Comparison of ENCODE assay signal across 8 cellular contexts in genomic region chr1:227318003-227318851, GRCh38. TPM values are rescaled to one million over a fixed set of nuclear protein-coding genes. Genes with fewer than 3 reads are reported as not detected.
DNase-seq lines count a peak whose midpoint lies in the region; ATAC-seq and TF ChIP-seq lines count a peak whose summit lies in the region.

Gene CDC42BPA, minus strand, starts transcription at chr1:227318492. Its CDS starts 1,310 bp downstream, at chr1:227317182.

- WGBS in sigmoid colon, 2 donors: 1% methylated on average over 100 of the region's 100 CpGs

- peak within 1 kb of the TSS; percentile 60 for H3K4me3 ChIP-seq in BJ (ENCODE audit: low read depth, low read length)
- H3K4me3 ChIP-seq in cardiac fibroblast (replicated peaks in 1 of 2; ENCODE audit: low read depth in 2 of 2, low read length in 2 of 2): peak within 1 kb of the TSS; percentile 69 to 80
- peak within 1 kb of the TSS; percentile 65 to 96 (median 85) for H3K4me3 ChIP-seq in sigmoid colon

- H3K36me3 ChIP-seq in BJ (ENCODE audit: control insufficient read depth, insufficient read depth, low read length) (no peaks in the 10 kb centered on the region), sigmoid colon (no peaks in the 10 kb centered on the region)

- CTCF ChIA-PET in BJ (lab: Yijun Ruan, JAX): interaction anchor here (1.1 to 1.9 kb wide), 3 partner anchors 11 to 100 kb away, joined by 3 to 10 read pairs (median 3); no protein-coding TSS in a partner anchor

- peak; percentile 38 to 55 for TF ChIP-seq POLR2A in sigmoid colon (IDR thresholded peaks at IDR 0.05)

- TF ChIP-seq EP300 in sigmoid colon (IDR thresholded peaks at IDR 0.05): no peak

- H3K27me3 ChIP-seq in BJ (ENCODE audit: control insufficient read depth, insufficient read depth, low read length): no peaks in the 10 kb centered on the region
- H3K27me3 ChIP-seq in sigmoid colon: no peaks in the 10 kb centered on the region

- peaks cover 0 to 23% (median 11%) of the 10 kb centered on the region in 4 donors for H3K4me1 ChIP-seq in sigmoid colon

- peak; percentile 62 for DNase-seq in BJ (ENCODE audit: low read depth)
- peak; percentile 87 for DNase-seq in NCI-H1092 (lab: John Stamatoyannopoulos, UW)
- DNase-seq in T1000 (lab: John Stamatoyannopoulos, UW): peak; percentile 76
- peak; percentile 87 to 95 for DNase-seq in cardiac fibroblast (ENCODE audit: low read depth in 2 of 2)
- DNase-seq in iPS-NIHi11 (ENCODE audit: low spot score): peak; percentile 91
- DNase-seq in sigmoid colon: peak; percentile 94

- intact Hi-C loops in sigmoid colon (cut with DNase I): loop anchor here (2.0 to 10.0 kb wide), 5 partner anchors 111 to 629 kb away; partner anchors contain the start of gene WNT9A

- H3K9me3 ChIP-seq in sigmoid colon: no peaks in the 10 kb centered on the region

- POLR2A ChIA-PET in BJ (lab: Charles Lee): no interaction called here

- TF ChIP-seq CTCF in BJ (IDR thresholded peaks at IDR 0.05; ENCODE audit: insufficient read depth, low read depth, low read length): no peak
- TF ChIP-seq CTCF in cardiac fibroblast (IDR thresholded peaks at IDR 0.05; ENCODE audit: low read depth, low read length): no peak
- TF ChIP-seq CTCF in sigmoid colon (IDR thresholded peaks at IDR 0.05): no peak

- ATAC-seq in GM19452 (IDR thresholded peaks at IDR 0.05; ENCODE audit: unreplicated experiment): peak; percentile 47
- no peak for ATAC-seq in GM21825 (IDR thresholded peaks at IDR 0.05; ENCODE audit: unreplicated experiment)

- peak within 1 kb of the TSS; percentile 86 to 97 (median 96) for H3K27ac ChIP-seq in sigmoid colon

RNA-seq across cellular contexts. Expression of gene CDC42BPA, which starts in this region (rescaled TPM):
- polyA plus RNA-seq in BJ (2011; rRNA removed): 17.9 and 24.8 TPM in 2 replicates
- polyA minus RNA-seq in BJ (2011; rRNA and poly(A)+ RNA removed): 34.9 and 36.8 TPM in 2 replicates
- total RNA-seq in sigmoid colon: 10 to 100 TPM; 60.8 to 93.6 (median 66.3) TPM
- 10 to 100 TPM in 1 of 3 donors, 1 to 10 TPM in 2; 8.4 to 10.7 (median 9.9) TPM for polyA plus RNA-seq in sigmoid colon
